ENCODE assay signal across 8 cellular contexts in the genomic region with DNA sequence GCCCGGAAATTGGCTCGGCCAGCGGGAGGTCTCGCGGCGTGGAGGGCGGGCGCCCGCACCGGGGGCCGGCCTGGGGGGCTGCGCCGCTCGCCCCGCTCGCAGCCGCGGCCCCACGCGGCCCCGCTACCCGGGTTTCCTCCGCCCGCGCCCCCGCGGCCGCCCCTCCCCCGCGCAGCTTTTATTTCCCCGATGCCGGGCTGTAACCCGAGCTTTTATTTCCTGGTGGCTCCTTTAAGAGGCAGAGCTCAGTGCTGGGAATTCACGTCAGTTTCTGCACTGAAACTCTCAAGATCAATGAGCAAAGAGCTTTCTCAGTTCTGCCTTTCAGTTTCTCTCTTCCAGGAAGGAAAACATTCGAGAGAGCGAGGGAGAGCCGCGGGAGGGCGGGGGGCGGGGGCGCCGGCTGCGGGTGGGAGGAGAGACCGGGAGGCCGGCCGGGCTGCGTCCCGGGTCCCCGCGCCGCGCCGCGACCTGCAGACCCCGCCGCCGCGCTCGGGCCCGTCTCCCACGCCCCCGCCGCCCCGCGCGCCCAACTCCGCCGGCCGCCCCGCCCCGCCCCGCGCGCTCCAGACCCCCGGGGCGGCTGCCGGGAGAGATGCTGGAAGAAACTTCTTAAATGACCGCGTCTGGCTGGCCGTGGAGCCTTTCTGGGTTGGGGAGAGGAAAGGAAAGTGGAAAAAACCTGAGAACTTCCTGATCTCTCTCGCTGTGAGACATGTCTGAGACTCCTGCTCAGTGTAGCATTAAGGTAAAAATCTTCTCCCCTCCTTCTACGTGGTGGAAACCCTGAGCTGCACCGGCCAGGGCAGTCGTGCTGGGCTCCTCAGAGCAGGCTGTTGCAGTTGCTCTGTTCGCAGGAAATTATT. TPM values are rescaled to one million over a fixed set of nuclear protein-coding genes. Genes with fewer than 3 reads are reported as not detected.
DNase-seq lines count a peak whose midpoint lies in the region; ATAC-seq, FAIRE-seq and TF ChIP-seq lines count a peak whose summit lies in the region.

A gene (plus strand): TSS at position 262 of the 866 bp plus-strand sequence. CDS start 454 bp downstream, at position 716.

- H3K9me3 Mint-ChIP-seq in GM23338: no peaks in the 10 kb centered on the region

- peak within 1 kb of the TSS; percentile 82 for H3K4me2 ChIP-seq in GM23338

- H3K79me2 ChIP-seq in GM23338 (replicated peaks; ENCODE audit: insufficient read depth): peaks cover 44% of the 10 kb centered on the region

- peak within 1 kb of the TSS; percentile 98 for H3K27ac Mint-ChIP-seq in GM23338

- H3K4me3 ChIP-seq in GM23338 (peak within 1 kb of the TSS; percentile 89), SJSA1 (peak within 1 kb of the TSS; percentile 50), neuron (ENCODE audit: low read length) (peak within 1 kb of the TSS; percentile 80)

- peak; percentile 50 for ATAC-seq in GM23338

- FAIRE-seq in frontal cortex (lab: Jason Lieb, UNC): no peak

- H3K9me3 ChIP-seq in SJSA1 (replicated peaks) (no peaks in the 10 kb centered on the region), neuron (ENCODE audit: low read length) (no peaks in the 10 kb centered on the region)

- no peak for TF ChIP-seq CTCF in GM23338 (conservative IDR thresholded peaks at IDR 0.05; ENCODE audit: low read depth in 2 of 2)

- H3K4me1 Mint-ChIP-seq in GM23338: peaks cover 43% of the 10 kb centered on the region

- peaks cover 8% of the 10 kb centered on the region for H3K27me3 Mint-ChIP-seq in GM23338 (ENCODE audit: insufficient read depth, low read depth, poor library complexity)

- peak within 1 kb of the TSS; percentile 92 for H2AFZ ChIP-seq in GM23338
- peak within 1 kb of the TSS; percentile 80 for H2AFZ ChIP-seq in neuron (ENCODE audit: low read depth, low read length)

- DNase-seq in ELF-1 (ENCODE audit: low read depth, low spot score) (peak; percentile 60), GM23338 (ENCODE audit: low spot score) (peak; percentile 79), LHCN-M2 (ENCODE audit: low read depth) (peak; percentile 92), SJSA1 (ENCODE audit: low read depth in 1 of 2, low spot score in 2 of 2) (peak; percentile 60 to 72), frontal cortex (ENCODE audit: low spot score in 2 of 2) (peak; percentile 74 to 84), substantia nigra (lab: John Stamatoyannopoulos, UW) (peak in 41 of 49 donors; percentile 21 to 79 (median 57))
- peak; percentile 85 for DNase-seq in activated naive CD4-positive, alpha-beta T cell treated with Interleukin-2 at 50 U/mL for 16 hours

- peaks cover 32% of the 10 kb centered on the region for H3K4me1 ChIP-seq in GM23338 (ENCODE audit: insufficient read depth)
- peaks cover 19% of the 10 kb centered on the region for H3K4me1 ChIP-seq in SJSA1 (replicated peaks)
- H3K4me1 ChIP-seq in neuron (ENCODE audit: insufficient read depth, low read length): peaks cover 23% of the 10 kb centered on the region

- H3K4me3 Mint-ChIP-seq in GM23338: peak within 1 kb of the TSS; percentile 91

- no peaks in the 10 kb centered on the region for H3K36me3 Mint-ChIP-seq in GM23338 (ENCODE audit: low read depth)

- H4K20me1 ChIP-seq in GM23338 (replicated peaks; ENCODE audit: insufficient read depth): 0 out of 2 replicates have a peak, but pooled peaks cover 6% of the 10 kb centered on the region

- H3K27ac ChIP-seq in GM23338 (ENCODE audit: low read depth) (peak within 1 kb of the TSS; percentile 95), SJSA1 (peak within 1 kb of the TSS; percentile 98), substantia nigra (ENCODE audit: low read depth, low read length, poor library complexity, severe bottlenecking) (peak within 1 kb of the TSS; percentile 93)

- H3K27me3 ChIP-seq in GM23338 (ENCODE audit: insufficient read depth): no peaks in the 10 kb centered on the region
- no peaks in the 10 kb centered on the region for H3K27me3 ChIP-seq in SJSA1 (replicated peaks)
- no peaks in the 10 kb centered on the region for H3K27me3 ChIP-seq in neuron (ENCODE audit: insufficient read depth, low read length)

- H3K36me3 ChIP-seq in GM23338 (ENCODE audit: insufficient read depth) (no peaks in the 10 kb centered on the region), SJSA1 (no peaks in the 10 kb centered on the region), neuron (ENCODE audit: insufficient read depth, low read length) (no peaks in the 10 kb centered on the region)

- H3K9me2 ChIP-seq in GM23338 (ENCODE audit: insufficient read depth): no peaks in the 10 kb centered on the region

- H3F3A ChIP-seq in GM23338 (replicated peaks; ENCODE audit: low read depth): 0 out of 2 replicates have a peak, but pooled peaks cover 4% of the 10 kb centered on the region

TF ChIP-seq in GM23338, 12 proteins besides CTCF, POLR2A, EP300 and RAD21 (continues in another document):
- TF ChIP-seq, protein P1, sequence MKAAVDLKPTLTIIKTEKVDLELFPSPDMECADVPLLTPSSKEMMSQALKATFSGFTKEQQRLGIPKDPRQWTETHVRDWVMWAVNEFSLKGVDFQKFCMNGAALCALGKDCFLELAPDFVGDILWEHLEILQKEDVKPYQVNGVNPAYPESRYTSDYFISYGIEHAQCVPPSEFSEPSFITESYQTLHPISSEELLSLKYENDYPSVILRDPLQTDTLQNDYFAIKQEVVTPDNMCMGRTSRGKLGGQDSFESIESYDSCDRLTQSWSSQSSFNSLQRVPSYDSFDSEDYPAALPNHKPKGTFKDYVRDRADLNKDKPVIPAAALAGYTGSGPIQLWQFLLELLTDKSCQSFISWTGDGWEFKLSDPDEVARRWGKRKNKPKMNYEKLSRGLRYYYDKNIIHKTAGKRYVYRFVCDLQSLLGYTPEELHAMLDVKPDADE (IDR thresholded peaks at IDR 0.05): no peak
- no peak for TF ChIP-seq CREB1 (CRISPR knock-in tag; IDR thresholded peaks at IDR 0.05; ENCODE audit: low read depth)
- TF ChIP-seq, protein P2, sequence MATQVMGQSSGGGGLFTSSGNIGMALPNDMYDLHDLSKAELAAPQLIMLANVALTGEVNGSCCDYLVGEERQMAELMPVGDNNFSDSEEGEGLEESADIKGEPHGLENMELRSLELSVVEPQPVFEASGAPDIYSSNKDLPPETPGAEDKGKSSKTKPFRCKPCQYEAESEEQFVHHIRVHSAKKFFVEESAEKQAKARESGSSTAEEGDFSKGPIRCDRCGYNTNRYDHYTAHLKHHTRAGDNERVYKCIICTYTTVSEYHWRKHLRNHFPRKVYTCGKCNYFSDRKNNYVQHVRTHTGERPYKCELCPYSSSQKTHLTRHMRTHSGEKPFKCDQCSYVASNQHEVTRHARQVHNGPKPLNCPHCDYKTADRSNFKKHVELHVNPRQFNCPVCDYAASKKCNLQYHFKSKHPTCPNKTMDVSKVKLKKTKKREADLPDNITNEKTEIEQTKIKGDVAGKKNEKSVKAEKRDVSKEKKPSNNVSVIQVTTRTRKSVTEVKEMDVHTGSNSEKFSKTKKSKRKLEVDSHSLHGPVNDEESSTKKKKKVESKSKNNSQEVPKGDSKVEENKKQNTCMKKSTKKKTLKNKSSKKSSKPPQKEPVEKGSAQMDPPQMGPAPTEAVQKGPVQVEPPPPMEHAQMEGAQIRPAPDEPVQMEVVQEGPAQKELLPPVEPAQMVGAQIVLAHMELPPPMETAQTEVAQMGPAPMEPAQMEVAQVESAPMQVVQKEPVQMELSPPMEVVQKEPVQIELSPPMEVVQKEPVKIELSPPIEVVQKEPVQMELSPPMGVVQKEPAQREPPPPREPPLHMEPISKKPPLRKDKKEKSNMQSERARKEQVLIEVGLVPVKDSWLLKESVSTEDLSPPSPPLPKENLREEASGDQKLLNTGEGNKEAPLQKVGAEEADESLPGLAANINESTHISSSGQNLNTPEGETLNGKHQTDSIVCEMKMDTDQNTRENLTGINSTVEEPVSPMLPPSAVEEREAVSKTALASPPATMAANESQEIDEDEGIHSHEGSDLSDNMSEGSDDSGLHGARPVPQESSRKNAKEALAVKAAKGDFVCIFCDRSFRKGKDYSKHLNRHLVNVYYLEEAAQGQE (IDR thresholded peaks at IDR 0.05; ENCODE audit: unreplicated experiment): no peak
- TF ChIP-seq JUNB (IDR thresholded peaks at IDR 0.05; ENCODE audit: unreplicated experiment): no peak
- TF ChIP-seq EZH2phosphoT487 (IDR thresholded peaks at IDR 0.05; ENCODE audit: unreplicated experiment): no peak
- no peak for TF ChIP-seq EZH2 (IDR thresholded peaks at IDR 0.05; ENCODE audit: low read depth, unreplicated experiment)
- TF ChIP-seq ZNF114 (CRISPR knock-in tag; IDR thresholded peaks at IDR 0.05): no peak

RNA-seq across cellular contexts. Expression of the gene that starts here (rescaled TPM):
- total RNA-seq in GM23338 (2014; rRNA removed; shearing (Covaris generic)): 11.9 and 15.1 TPM in 2 replicates
- 6.1 and 7.5 TPM in 2 replicates for polyA plus RNA-seq in GM23338 (2016; fragmentation: Nextera tagmentation; extraction: Ambion mirVana)
- total RNA-seq in LHCN-M2 (2014; rRNA removed) (3.9 and 5.3 TPM in 2 replicates), frontal cortex (2.9 TPM)
- 3.0 TPM for polyA plus RNA-seq in LHCN-M2 (2012)
- 5.9 and 8.0 TPM in 2 replicates for total RNA-seq in SJSA1 (2014; rRNA removed; shearing (Covaris generic))

Comparison
In these comparisons a context has a peak if more than half of its experiments do, and no peak if none do; other contexts are left out.
1. Peak in every context shown above with its lines: DNase-seq, ATAC-seq, H3K4me3 ChIP-seq and H3K27ac ChIP-seq.